ENCODE assay signal across 8 cellular contexts in genomic region chr18:10928971-10929373, GRCh38.
DNase-seq lines count a peak whose midpoint lies in the region; ATAC-seq and TF ChIP-seq lines count a peak whose summit lies in the region.

No MANE protein-coding gene starts in this region.

- intact Hi-C loops in Right ventricle myocardium inferior (cut with DNase I): no loop called here
- intact Hi-C loops in cardiac septum (cut with DNase I): no loop called here

- DNase-seq in GM13976 (ENCODE audit: low spot score): peak; percentile 70
- DNase-seq in HT1080 (ENCODE audit: low read depth): peak; percentile 35
- peak; percentile 39 for DNase-seq in fibroblast of pulmonary artery (ENCODE audit: low read depth)
- DNase-seq in NCI-H146 treated with DMSO at 0.1 percent for 48 hours (lab: John Stamatoyannopoulos, UW; ENCODE audit: unreplicated experiment): no peak
- no peak for DNase-seq in effector CD8-positive, alpha-beta T cell (lab: John Stamatoyannopoulos, UW)
- no peak for DNase-seq in Right ventricle myocardium inferior (ENCODE audit: missing footprints)
- no peak for DNase-seq in cardiac septum (ENCODE audit: low spot score)

- in situ Hi-C loops in GM13976 (cut with MboI; ENCODE audit: low sequenced_read_pairs, unreplicated experiment): no loop called here

- peak; percentile 76 for ATAC-seq in GM21737 (IDR thresholded peaks at IDR 0.05; ENCODE audit: unreplicated experiment)
- no peak for ATAC-seq in Right ventricle myocardium inferior

- TF ChIP-seq CTCF in GM13976 (IDR thresholded peaks at IDR 0.05; ENCODE audit: borderline replicate concordance, control extremely low read depth, extremely low read depth, insufficient read depth, missing control alignments): no peak
- TF ChIP-seq CTCF in fibroblast of pulmonary artery (IDR thresholded peaks at IDR 0.05; ENCODE audit: low read length, missing control alignments): no peak

- no peak overlapping the region for H3K4me3 ChIP-seq in fibroblast of pulmonary artery (replicated peaks; ENCODE audit: low read depth, low read length)

Comparison
In these comparisons a context has a peak if more than half of its experiments do, and no peak if none do; other contexts are left out.
1. DNase-seq: peak in GM13976 (single experiment), HT1080 (single experiment) and fibroblast of pulmonary artery (single experiment); none in NCI-H146 treated with DMSO at 0.1 percent for 48 hours (single experiment), effector CD8-positive, alpha-beta T cell (single experiment), Right ventricle myocardium inferior (single experiment) and cardiac septum (single experiment).